In the genomic region with DNA sequence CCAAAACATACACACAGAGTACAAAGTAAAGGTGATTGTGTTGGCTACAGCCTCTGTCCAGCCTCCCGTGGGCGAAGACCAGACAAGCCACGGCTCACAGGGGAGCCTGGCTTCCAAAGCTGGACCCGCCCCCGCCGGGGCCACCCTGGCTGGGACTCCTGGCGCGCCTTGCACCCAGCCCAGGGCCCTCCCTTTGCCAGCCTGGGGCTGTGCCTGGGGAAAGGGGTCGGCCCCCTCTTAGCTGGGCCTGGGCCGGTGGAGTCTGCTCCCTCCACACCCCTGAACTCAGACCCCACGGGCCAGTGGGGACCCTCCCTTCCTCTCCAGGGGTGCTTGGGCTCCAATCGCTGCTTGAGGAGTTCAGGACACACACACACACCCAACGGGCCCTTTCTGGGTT, we compare ENCODE assay signal across 18 cellular contexts. TPM values are rescaled to one million over a fixed set of nuclear protein-coding genes. Genes with fewer than 3 reads are reported as not detected.
DNase-seq lines count a peak whose midpoint lies in the region; ATAC-seq and TF ChIP-seq lines count a peak whose summit lies in the region.
"Had no signal": no experiment of that assay in that cellular context is flagged by ENCODE, and none has a peak within 500 bp of the region (broad histone marks: within the 10 kb centered on the region; RNA-seq: fewer than 3 reads in every experiment).

No MANE protein-coding gene starts in this region.

- ATAC-seq in activated CD4-positive, alpha-beta T cell treated with anti-CD3 and anti-CD28 coated beads for 36 hours, result peak; percentile 10
- peak; percentile 2 for ATAC-seq in activated T-helper 17 cell treated with anti-CD3 and anti-CD28 coated beads, Interleukin-2, amount 50 U/mL, for 72 hours (replicated peaks)
- no peak for ATAC-seq in HG02973 (IDR thresholded peaks at IDR 0.05; ENCODE audit: unreplicated experiment)
- ATAC-seq: HCT116, K562 had no signal

- no peak overlapping the region for H4K8ac ChIP-seq in neuronal stem cell (ENCODE audit: low read depth, low read length)

- no peak overlapping the region for H2BK5ac ChIP-seq in neuronal stem cell (ENCODE audit: low read length)

- H3K4me2 ChIP-seq in BLaER1, result peak overlapping the region; percentile 67
- H3K4me2 ChIP-seq in neuronal stem cell (ENCODE audit: insufficient read depth, low read length, poor library complexity, severe bottlenecking), result no peak overlapping the region
- H3K4me2 ChIP-seq: PC-9 had no signal

- peak overlapping the region; percentile 75 for H3K14ac ChIP-seq in neuronal stem cell (ENCODE audit: low read length)

- H2AK5ac ChIP-seq in neuronal stem cell (ENCODE audit: low read depth, low read length), result peak overlapping the region; percentile 86

- no peak overlapping the region for H2BK12ac ChIP-seq in neuronal stem cell (ENCODE audit: low read length)

- peaks cover 42% of the 10 kb centered on the region for H3K4me1 ChIP-seq in BLaER1
- peaks cover 0 to 24% of the 10 kb centered on the region in 2 donors for H3K4me1 ChIP-seq in neuronal stem cell (ENCODE audit: control insufficient read depth in 2 of 2, insufficient read depth in 1 of 2, low read depth in 1 of 2, low read length in 2 of 2)
- no peaks in the 10 kb centered on the region for H3K4me1 ChIP-seq in tibial nerve

- H3K9ac ChIP-seq in BLaER1 (0 out of 2 replicates have a peak overlapping the region, but pooled peaks have one; percentile 50), neuronal stem cell (ENCODE audit: low read depth, low read length, poor library complexity) (no peak overlapping the region)
- H3K9ac ChIP-seq: GM23248 had no signal

- no CpG with 5 or more reads among the region's 13 CpGs for WGBS in neuronal stem cell (ENCODE audit: extremely low coverage in 2 of 2, insufficient read length in 2 of 2, insufficient replicate concordance in 1 of 2), 2 donors
- 44 to 50% methylated on average over 9 to 13 of the region's 13 CpGs for WGBS in tibial nerve, 2 donors

- no peak overlapping the region for H2BK120ac ChIP-seq in neuronal stem cell (ENCODE audit: low read depth, low read length)

- H3K4me1 Mint-ChIP-seq in activated CD4-positive, alpha-beta T cell treated with anti-CD3 and anti-CD28 coated beads for 36 hours, result no peaks in the 10 kb centered on the region
- H3K4me1 Mint-ChIP-seq in activated T-helper 17 cell treated with anti-CD3 and anti-CD28 coated beads, Interleukin-2, amount 50 U/mL, for 72 hours, result peaks cover 4% of the 10 kb centered on the region

- no peak for TF ChIP-seq CTCF in foreskin fibroblast (IDR thresholded peaks at IDR 0.05; ENCODE audit: low read depth, low read length)
- no peak for TF ChIP-seq CTCF in tibial nerve (IDR thresholded peaks at IDR 0.05)

- DNase-seq in activated CD4-positive, alpha-beta T cell treated with anti-CD3 and anti-CD28 coated beads for 36 hours, result no peak
- no peak for DNase-seq in activated CD4-positive, alpha-beta T cell treated with anti-CD3 and anti-CD28 coated beads, Interleukin-2, amount 50 U/mL, for 1 hour
- DNase-seq in neuronal stem cell (ENCODE audit: low spot score) (no peak), foreskin fibroblast (no peak), tibial nerve (ENCODE audit: low spot score in 2 of 2) (no peak)
- DNase-seq: 8988T, DMS79, GM23248, NCI-H1417 treated with DMSO at 0.1 percent for 48 hours, NCI-H1930, NCI-H446, PC-9 had no signal

- H3K18ac ChIP-seq in neuronal stem cell (ENCODE audit: low read length), result peak overlapping the region; percentile 95

- H3K36me3 Mint-ChIP-seq in activated CD4-positive, alpha-beta T cell treated with anti-CD3 and anti-CD28 coated beads for 36 hours (ENCODE audit: low read depth), result peaks cover 12% of the 10 kb centered on the region
- peaks cover 36% of the 10 kb centered on the region for H3K36me3 Mint-ChIP-seq in activated T-helper 17 cell treated with anti-CD3 and anti-CD28 coated beads, Interleukin-2, amount 50 U/mL, for 72 hours (ENCODE audit: low read depth)

- H3K27ac ChIP-seq in BLaER1, result 0 out of 2 replicates have a peak overlapping the region, but pooled peaks have one; percentile 30
- no peak overlapping the region for H3K27ac ChIP-seq in neuronal stem cell (replicated peaks; ENCODE audit: low read length)
- no peak overlapping the region for H3K27ac ChIP-seq in tibial nerve
- H3K27ac ChIP-seq: GM23248, PC-9 had no signal

- H4K91ac ChIP-seq in neuronal stem cell (ENCODE audit: low read depth, low read length, poor library complexity), result no peak overlapping the region

- H3K23ac ChIP-seq in neuronal stem cell (ENCODE audit: low read depth, low read length, poor library complexity), result no peak overlapping the region

- H4K20me1 ChIP-seq in BLaER1, result peaks cover 42% of the 10 kb centered on the region

- no peak overlapping the region for H3K4me3 Mint-ChIP-seq in activated CD4-positive, alpha-beta T cell treated with anti-CD3 and anti-CD28 coated beads for 36 hours
- no peak overlapping the region for H3K4me3 Mint-ChIP-seq in activated T-helper 17 cell treated with anti-CD3 and anti-CD28 coated beads, Interleukin-2, amount 50 U/mL, for 72 hours
- H3K4me3 Mint-ChIP-seq: CD8-positive, alpha-beta memory T cell had no signal

- no peaks in the 10 kb centered on the region for H3K79me1 ChIP-seq in neuronal stem cell (ENCODE audit: low read depth, low read length)

- H3K9me3 Mint-ChIP-seq in activated CD4-positive, alpha-beta T cell treated with anti-CD3 and anti-CD28 coated beads for 36 hours (ENCODE audit: low read depth), result no peaks in the 10 kb centered on the region
- no peaks in the 10 kb centered on the region for H3K9me3 Mint-ChIP-seq in activated T-helper 17 cell treated with anti-CD3 and anti-CD28 coated beads, Interleukin-2, amount 50 U/mL, for 72 hours
- H3K9me3 Mint-ChIP-seq: CD8-positive, alpha-beta memory T cell had no signal

- no peak overlapping the region for H3K4me3 ChIP-seq in BLaER1
- H3K4me3 ChIP-seq in neuronal stem cell (ENCODE audit: low read length in 2 of 2), result no peak overlapping the region
- no peak overlapping the region for H3K4me3 ChIP-seq in foreskin fibroblast (ENCODE audit: low read depth in 1 of 2, low read length in 2 of 2)
- H3K4me3 ChIP-seq in tibial nerve, result no peak overlapping the region
- H3K4me3 ChIP-seq: GM23248, K562, PC-9 had no signal

- H3K9me3 ChIP-seq in BLaER1 (no peaks in the 10 kb centered on the region), neuronal stem cell (replicated peaks in 1 of 2; ENCODE audit: control insufficient read depth in 2 of 2, insufficient read depth in 1 of 2, low read depth in 1 of 2, low read length in 2 of 2) (no peaks in the 10 kb centered on the region), tibial nerve (no peaks in the 10 kb centered on the region)

- H3K36me3 ChIP-seq in BLaER1, result peaks cover 29% of the 10 kb centered on the region
- no peaks in the 10 kb centered on the region for H3K36me3 ChIP-seq in neuronal stem cell (replicated peaks in 1 of 2; ENCODE audit: control insufficient read depth in 2 of 2, insufficient read depth in 2 of 2, low read length in 2 of 2)
- peaks cover 0 to 12% (median 0%) of the 10 kb centered on the region in 3 donors for H3K36me3 ChIP-seq in tibial nerve

- intact Hi-C loops in activated CD4-positive, alpha-beta T cell treated with anti-CD3 and anti-CD28 coated beads for 36 hours (cut with DNase I, micrococcal nuclease), result no loop called here

- H3K27ac Mint-ChIP-seq in activated CD4-positive, alpha-beta T cell treated with anti-CD3 and anti-CD28 coated beads for 36 hours, result no peak overlapping the region
- peak overlapping the region; percentile 71 for H3K27ac Mint-ChIP-seq in activated T-helper 17 cell treated with anti-CD3 and anti-CD28 coated beads, Interleukin-2, amount 50 U/mL, for 72 hours

- no peak for TF ChIP-seq POLR2A in tibial nerve (IDR thresholded peaks at IDR 0.05)

- TF ChIP-seq EP300 in tibial nerve (IDR thresholded peaks at IDR 0.05), result no peak

- CTCF ChIA-PET in activated CD4-positive, alpha-beta T cell treated with anti-CD3 and anti-CD28 coated beads for 36 hours (lab: Charles Lee), result interaction anchor here (0.6 kb wide), 1 partner anchor 20 kb away, joined by 4 read pairs; no protein-coding TSS in a partner anchor

- POLR2A ChIA-PET in activated CD4-positive, alpha-beta T cell treated with anti-CD3 and anti-CD28 coated beads for 36 hours (lab: Charles Lee), result interaction anchor here (0.7 kb wide), 1 partner anchor 765 kb away, joined by 16 read pairs; no protein-coding TSS in a partner anchor

- no peak overlapping the region for H3K4ac ChIP-seq in neuronal stem cell (ENCODE audit: low read length)

- H3K27me3 Mint-ChIP-seq in activated CD4-positive, alpha-beta T cell treated with anti-CD3 and anti-CD28 coated beads for 36 hours, result no peaks in the 10 kb centered on the region
- no peaks in the 10 kb centered on the region for H3K27me3 Mint-ChIP-seq in activated T-helper 17 cell treated with anti-CD3 and anti-CD28 coated beads, Interleukin-2, amount 50 U/mL, for 72 hours

- H2BK15ac ChIP-seq in neuronal stem cell (ENCODE audit: low read length), result peak overlapping the region; percentile 33

- H3K27me3 ChIP-seq in BLaER1, result no peaks in the 10 kb centered on the region
- peaks cover 0 to 46% (median 0%) of the 10 kb centered on the region in 3 experiments for H3K27me3 ChIP-seq in neuronal stem cell (ENCODE audit: control insufficient read depth in 3 of 3, insufficient read depth in 3 of 3, low read depth in 1 of 3, low read length in 3 of 3)
- peaks cover 0 to 27% of the 10 kb centered on the region in 2 donors for H3K27me3 ChIP-seq in tibial nerve

- no peak overlapping the region for H2AFZ ChIP-seq in neuronal stem cell (ENCODE audit: low read length)
- H2AFZ ChIP-seq: GM23248, PC-9 had no signal

RNA-seq across cellular contexts. Expression of a gene that starts 56.1 kb away (rescaled TPM):
- 100 to 1,000 TPM; 231 to 258 TPM for total RNA-seq in activated CD4-positive, alpha-beta T cell treated with anti-CD3 and anti-CD28 coated beads for 36 hours
- total RNA-seq in activated T-helper 17 cell treated with anti-CD3 and anti-CD28 coated beads, Interleukin-2, amount 50 U/mL, for 72 hours, result 100 to 1,000 TPM; 407 to 432 TPM
- 5.4 TPM for polyA plus RNA-seq in neuronal stem cell (2013, experiment 1 of 2)
- polyA plus RNA-seq in neuronal stem cell (2013, experiment 2 of 2), result 6.0 TPM
- 10 to 100 TPM in 2 of 4 donors, 1 to 10 TPM in 2; 7.0 to 21.4 (median 13.8) TPM for total RNA-seq in tibial nerve

Comparison
In these comparisons a context has a peak if more than half of its experiments do, and no peak if none do; other contexts are left out.
1. RNA of a gene that starts 56.1 kb away (total RNA-seq): 407 to 432 TPM in activated T-helper 17 cell treated with anti-CD3 and anti-CD28 coated beads, Interleukin-2, amount 50 U/mL, for 72 hours and 231 to 258 TPM in activated CD4-positive, alpha-beta T cell treated with anti-CD3 and anti-CD28 coated beads for 36 hours; 7.0 to 21.4 TPM in tibial nerve; every median in the first group is over 10 times any median in the second.